Comparison of ENCODE assay signal across 16 cellular contexts in the genomic region with DNA sequence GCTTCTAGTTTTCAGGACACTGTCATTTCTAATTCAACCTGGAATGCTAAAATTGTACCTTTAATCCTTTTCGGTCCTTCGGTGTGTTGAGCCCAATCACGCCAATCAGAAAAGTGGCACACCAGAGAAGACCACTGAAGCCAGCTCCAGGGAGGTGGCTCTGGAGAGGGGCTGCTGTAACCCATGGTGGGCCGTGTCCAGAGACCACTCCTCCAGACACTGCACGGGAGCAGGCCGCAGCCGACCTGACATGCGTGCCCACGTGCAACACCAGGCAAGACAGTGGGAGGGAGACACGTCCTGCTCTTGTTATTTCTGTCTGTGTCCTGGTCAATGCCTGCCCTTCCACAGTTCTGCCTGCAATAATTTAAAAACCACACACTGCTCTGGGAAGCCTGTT.
"Had no signal": no experiment of that assay in that cellular context is flagged by ENCODE, and none has a peak within 500 bp of the region (broad histone marks: within the 10 kb centered on the region; RNA-seq: fewer than 3 reads in every experiment).

No MANE protein-coding gene starts in this region.

- DNase-seq: activated B cell treated with CpG ODN at 0.5 μM for 24 hours; activated CD4-positive, alpha-beta memory T cell treated with anti-CD3 and anti-CD28 coated beads for 36 hours; activated CD8-positive, alpha-beta memory T cell treated with anti-CD3 and anti-CD28 coated beads, Interleukin-2, amount 50 U/mL, for 4 hours; amygdala; brain microvascular endothelial cell; cerebellar nuclear complex; erythroblast; hippocampal formation; naive B cell; nucleus accumbens; stimulated activated CD4-positive, alpha-beta T cell treated with anti-CD3 and anti-CD28 coated beads, Interleukin-12 subunit alpha, Interleukin-12 subunit beta, amount 100 ng/mL, for 4 hours; stimulated activated naive CD4-positive, alpha-beta T cell treated with Interleukin-2 at 50 U/mL for 16 hours had no signal

- H3K9me3 Mint-ChIP-seq: activated B cell treated with CpG ODN at 0.5 μM for 24 hours; activated CD4-positive, alpha-beta memory T cell treated with anti-CD3 and anti-CD28 coated beads for 36 hours; dendritic cell treated with granulocyte-macrophage colony-stimulating factor and Interleukin-4, amounts not matched to agents 40 ng/mL and 50 ng/mL, for 4 days had no signal

- H3K27me3 ChIP-seq: brain microvascular endothelial cell had no signal

- H3K4me3 Mint-ChIP-seq: activated B cell treated with CpG ODN at 0.5 μM for 24 hours; activated CD4-positive, alpha-beta memory T cell treated with anti-CD3 and anti-CD28 coated beads for 36 hours; dendritic cell treated with granulocyte-macrophage colony-stimulating factor and Interleukin-4, amounts not matched to agents 40 ng/mL and 50 ng/mL, for 4 days; naive B cell had no signal

- H3K27ac Mint-ChIP-seq: activated B cell treated with CpG ODN at 0.5 μM for 24 hours; activated T-cell treated with anti-CD3 and anti-CD28 coated beads, Interleukin-2, amount 50 U/mL, for 72 hours; dendritic cell treated with granulocyte-macrophage colony-stimulating factor and Interleukin-4, amounts not matched to agents 40 ng/mL and 50 ng/mL, for 4 days had no signal

- H3K4me1 Mint-ChIP-seq: activated B cell treated with CpG ODN at 0.5 μM for 24 hours had no signal

- H3K27ac ChIP-seq: brain microvascular endothelial cell, SK-N-MC had no signal

- H3K4me3 ChIP-seq: lung, SK-N-MC had no signal

- H3K27me3 Mint-ChIP-seq: activated B cell treated with CpG ODN at 0.5 μM for 24 hours; activated CD4-positive, alpha-beta memory T cell treated with anti-CD3 and anti-CD28 coated beads for 36 hours had no signal
